In genomic region chr16:70703041-70703834, GRCh38 we compare ENCODE assay signal across 8 cellular contexts. TPM values are rescaled to one million over a fixed set of nuclear protein-coding genes. Genes with fewer than 3 reads are reported as not detected.
A peak's percentile ranks its signal among the peaks of the same experiment; 100 is the strongest.
DNase-seq lines count a peak whose midpoint lies in the region; ATAC-seq and TF ChIP-seq lines count a peak whose summit lies in the region.

No MANE protein-coding gene starts in this region.

- H3K27me3 ChIP-seq in adrenal gland = no peaks in the 10 kb centered on the region

- CTCF ChIA-PET in HEK293 (lab: Yijun Ruan, JAX) = interaction anchor here (0.6 to 1.5 kb wide), 3 partner anchors 12 to 71 kb away, joined by 3 to 4 read pairs (median 3); no protein-coding TSS in a partner anchor

- H3K4me3 ChIP-seq in HEK293 (ENCODE audit: low read depth, low read length) = no peak overlapping the region
- H3K4me3 ChIP-seq in adrenal gland = no peak overlapping the region

- H3K36me3 ChIP-seq in HEK293 (ENCODE audit: control insufficient read depth in 2 of 2, insufficient read depth in 1 of 2, low read length in 2 of 2) = peaks cover 0 to under 1% of the 10 kb centered on the region in 2 experiments; a peak in 1 of 3 replicates
- H3K36me3 ChIP-seq in adrenal gland (replicated peaks in 1 of 2) = peaks cover 0 to 5% of the 10 kb centered on the region in 2 donors

- peak; percentile 85 to 97 (median 96) for DNase-seq in adrenal gland
- DNase-seq in iPS-NIHi7 (ENCODE audit: extremely low spot score) = peak; percentile 77
- DNase-seq in stimulated activated effector memory CD8-positive, alpha-beta T cell treated with anti-CD3 and anti-CD28 coated beads, Interleukin-12 subunit alpha, Interleukin-12 subunit beta, amount 100 ng/mL, for 72 hours (ENCODE audit: low spot score in 2 of 2) = no peak
- no peak for DNase-seq in stimulated activated naive CD8-positive, alpha-beta T cell treated with anti-CD3 and anti-CD28 coated beads, Interleukin-15, amount 100 ng/mL, for 72 hours
- no peak for DNase-seq in activated CD4-positive, CD25-positive, alpha-beta regulatory T cell (lab: John Stamatoyannopoulos, UW)
- DNase-seq in NCI-H526 (lab: John Stamatoyannopoulos, UW) = no peak
- DNase-seq in 8988T = no peak

- POLR2A ChIA-PET in HEK293 (lab: Yijun Ruan, JAX) = no interaction called here

- no peaks in the 10 kb centered on the region for H3K9me3 Mint-ChIP-seq in stimulated activated effector memory CD8-positive, alpha-beta T cell treated with anti-CD3 and anti-CD28 coated beads, Interleukin-12 subunit alpha, Interleukin-12 subunit beta, amount 100 ng/mL, for 72 hours
- no peaks in the 10 kb centered on the region for H3K9me3 Mint-ChIP-seq in stimulated activated naive CD8-positive, alpha-beta T cell treated with anti-CD3 and anti-CD28 coated beads, Interleukin-15, amount 100 ng/mL, for 72 hours

- intact Hi-C loops in adrenal gland (cut with DNase I) = no loop called here

- H3K9me3 ChIP-seq in HEK293 (ENCODE audit: control insufficient read depth, insufficient read depth, low read depth, low read length) = no peaks in the 10 kb centered on the region
- no peaks in the 10 kb centered on the region for H3K9me3 ChIP-seq in adrenal gland (replicated peaks in 1 of 3)

- peak in 1 of 2 donors; percentile 86 for TF ChIP-seq POLR2A in adrenal gland (IDR thresholded peaks at IDR 0.05)

- 33 to 46% (median 38%) methylated on average over 8 to 16 of the region's 16 CpGs for WGBS in adrenal gland, 4 donors

- peaks cover 20% of the 10 kb centered on the region for H3K36me3 Mint-ChIP-seq in stimulated activated effector memory CD8-positive, alpha-beta T cell treated with anti-CD3 and anti-CD28 coated beads, Interleukin-12 subunit alpha, Interleukin-12 subunit beta, amount 100 ng/mL, for 72 hours

- no peaks in the 10 kb centered on the region for H3K4me1 ChIP-seq in HEK293 (ENCODE audit: control insufficient read depth, insufficient read depth, low read length)
- peaks cover 21 to 49% of the 10 kb centered on the region in 2 donors for H3K4me1 ChIP-seq in adrenal gland (replicated peaks in 1 of 2)

- H3K4me3 Mint-ChIP-seq in stimulated activated effector memory CD8-positive, alpha-beta T cell treated with anti-CD3 and anti-CD28 coated beads, Interleukin-12 subunit alpha, Interleukin-12 subunit beta, amount 100 ng/mL, for 72 hours = no peak overlapping the region
- no peak overlapping the region for H3K4me3 Mint-ChIP-seq in stimulated activated naive CD8-positive, alpha-beta T cell treated with anti-CD3 and anti-CD28 coated beads, Interleukin-15, amount 100 ng/mL, for 72 hours

- H3K4me1 Mint-ChIP-seq in stimulated activated effector memory CD8-positive, alpha-beta T cell treated with anti-CD3 and anti-CD28 coated beads, Interleukin-12 subunit alpha, Interleukin-12 subunit beta, amount 100 ng/mL, for 72 hours = peaks cover 12% of the 10 kb centered on the region
- peaks cover 11% of the 10 kb centered on the region for H3K4me1 Mint-ChIP-seq in stimulated activated naive CD8-positive, alpha-beta T cell treated with anti-CD3 and anti-CD28 coated beads, Interleukin-15, amount 100 ng/mL, for 72 hours

- TF ChIP-seq CTCF in HEK293 (tag by site-specific recombination; IDR thresholded peaks at IDR 0.05) (no peak), adrenal gland (IDR thresholded peaks at IDR 0.05) (peak; percentile 14 to 81 (median 74))

- H3K27ac ChIP-seq in HEK293 (ENCODE audit: extremely low read depth, low read depth, low read length) (no peak overlapping the region), adrenal gland (peak overlapping the region; percentile 48 to 98 (median 91))

- no peak for ATAC-seq in stimulated activated effector memory CD8-positive, alpha-beta T cell treated with anti-CD3 and anti-CD28 coated beads, Interleukin-12 subunit alpha, Interleukin-12 subunit beta, amount 100 ng/mL, for 72 hours
- ATAC-seq in stimulated activated naive CD8-positive, alpha-beta T cell treated with anti-CD3 and anti-CD28 coated beads, Interleukin-15, amount 100 ng/mL, for 72 hours = no peak

- no peaks in the 10 kb centered on the region for H3K27me3 Mint-ChIP-seq in stimulated activated naive CD8-positive, alpha-beta T cell treated with anti-CD3 and anti-CD28 coated beads, Interleukin-15, amount 100 ng/mL, for 72 hours

- H3K27ac Mint-ChIP-seq in stimulated activated effector memory CD8-positive, alpha-beta T cell treated with anti-CD3 and anti-CD28 coated beads, Interleukin-12 subunit alpha, Interleukin-12 subunit beta, amount 100 ng/mL, for 72 hours = peak overlapping the region; percentile 85
- H3K27ac Mint-ChIP-seq in stimulated activated naive CD8-positive, alpha-beta T cell treated with anti-CD3 and anti-CD28 coated beads, Interleukin-15, amount 100 ng/mL, for 72 hours = peak overlapping the region in 1 of 2 donors; percentile 63

TF ChIP-seq in HEK293, 187 proteins besides CTCF, POLR2A, EP300 and RAD21 (continues in another document):
- no peak for TF ChIP-seq ZNF157 (tag by site-specific recombination; IDR thresholded peaks at IDR 0.05)
- TF ChIP-seq ZNF174 (tag by site-specific recombination; IDR thresholded peaks at IDR 0.05) = no peak
- TF ChIP-seq EGR2 (tag by site-specific recombination; IDR thresholded peaks at IDR 0.05; ENCODE audit: low read depth) = no peak
- TF ChIP-seq, protein P1, sequence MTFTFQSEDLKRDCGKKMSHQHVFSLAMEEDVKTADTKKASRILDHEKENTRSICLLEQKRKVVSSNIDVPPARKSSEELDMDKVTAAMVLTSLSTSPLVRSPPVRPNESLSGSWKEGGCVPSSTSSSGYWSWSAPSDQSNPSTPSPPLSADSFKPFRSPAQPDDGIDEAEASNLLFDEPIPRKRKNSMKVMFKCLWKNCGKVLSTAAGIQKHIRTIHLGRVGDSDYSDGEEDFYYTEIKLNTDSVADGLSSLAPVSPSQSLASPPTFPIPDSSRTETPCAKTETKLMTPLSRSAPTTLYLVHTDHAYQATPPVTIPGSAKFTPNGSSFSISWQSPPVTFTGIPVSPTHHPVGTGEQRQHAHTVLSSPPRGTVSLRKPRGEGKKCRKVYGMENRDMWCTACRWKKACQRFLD (tag by site-specific recombination; IDR thresholded peaks at IDR 0.05) = no peak
- TF ChIP-seq ZNF624 (tag by site-specific recombination; IDR thresholded peaks at IDR 0.05) = no peak
- peak; percentile 91 for TF ChIP-seq GLIS1 (tag by site-specific recombination; IDR thresholded peaks at IDR 0.05)
- no peak for TF ChIP-seq REST (tag by site-specific recombination; IDR thresholded peaks at IDR 0.05)
- TF ChIP-seq PRDM1 (tag by site-specific recombination; IDR thresholded peaks at IDR 0.05) = no peak
- TF ChIP-seq SCRT1 (tag by site-specific recombination; IDR thresholded peaks at IDR 0.05; ENCODE audit: borderline replicate concordance) = no peak
- TF ChIP-seq ZSCAN5A (tag by site-specific recombination; IDR thresholded peaks at IDR 0.05) = no peak
- TF ChIP-seq, protein P2, sequence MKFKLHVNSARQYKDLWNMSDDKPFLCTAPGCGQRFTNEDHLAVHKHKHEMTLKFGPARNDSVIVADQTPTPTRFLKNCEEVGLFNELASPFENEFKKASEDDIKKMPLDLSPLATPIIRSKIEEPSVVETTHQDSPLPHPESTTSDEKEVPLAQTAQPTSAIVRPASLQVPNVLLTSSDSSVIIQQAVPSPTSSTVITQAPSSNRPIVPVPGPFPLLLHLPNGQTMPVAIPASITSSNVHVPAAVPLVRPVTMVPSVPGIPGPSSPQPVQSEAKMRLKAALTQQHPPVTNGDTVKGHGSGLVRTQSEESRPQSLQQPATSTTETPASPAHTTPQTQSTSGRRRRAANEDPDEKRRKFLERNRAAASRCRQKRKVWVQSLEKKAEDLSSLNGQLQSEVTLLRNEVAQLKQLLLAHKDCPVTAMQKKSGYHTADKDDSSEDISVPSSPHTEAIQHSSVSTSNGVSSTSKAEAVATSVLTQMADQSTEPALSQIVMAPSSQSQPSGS (tag by site-specific recombination; IDR thresholded peaks at IDR 0.05; ENCODE audit: low read depth) = no peak
- TF ChIP-seq ZNF404 (tag by site-specific recombination; IDR thresholded peaks at IDR 0.05) = no peak

RNA-seq across cellular contexts. Expression of gene MTSS2, which starts 17.4 kb away (rescaled TPM):
- total RNA-seq in adrenal gland = 100 to 1,000 TPM in 1 of 8 donors, 10 to 100 TPM in 7; 60.1 to 127 (median 76.2) TPM
- polyA plus RNA-seq in adrenal gland = 100 to 1,000 TPM in 1 of 3 donors, 10 to 100 TPM in 2; 32.4 to 145 (median 39.2) TPM

RNA-seq across cellular contexts. Expression of gene IL34, which starts 56.9 kb away (rescaled TPM):
- total RNA-seq in adrenal gland = 10 to 100 TPM; 16.8 to 62.9 (median 40.3) TPM
- 10 to 100 TPM in 2 of 3 donors, 1 to 10 TPM in 1; 3.2 to 36.5 (median 35.0) TPM for polyA plus RNA-seq in adrenal gland

Comparison
In these comparisons a context has a peak if more than half of its experiments do, and no peak if none do; other contexts are left out.
1. DNase-seq: peak in adrenal gland (7 of 7) and iPS-NIHi7 (single experiment); none in stimulated activated effector memory CD8-positive, alpha-beta T cell treated with anti-CD3 and anti-CD28 coated beads, Interleukin-12 subunit alpha, Interleukin-12 subunit beta, amount 100 ng/mL, for 72 hours (0 of 2), stimulated activated naive CD8-positive, alpha-beta T cell treated with anti-CD3 and anti-CD28 coated beads, Interleukin-15, amount 100 ng/mL, for 72 hours (0 of 2), activated CD4-positive, CD25-positive, alpha-beta regulatory T cell (0 of 4), NCI-H526 (0 of 2) and 8988T (single experiment).